ENCODE assay signal across 9 cellular contexts in genomic region chr22:20750461-20751184, GRCh38. TPM values are rescaled to one million over a fixed set of nuclear protein-coding genes. Genes with fewer than 3 reads are reported as not detected.
DNase-seq lines count a peak whose midpoint lies in the region; ATAC-seq, FAIRE-seq and TF ChIP-seq lines count a peak whose summit lies in the region.
"Had no signal": no experiment of that assay in that cellular context is flagged by ENCODE, and none has a peak within 500 bp of the region (broad histone marks: within the 10 kb centered on the region; RNA-seq: fewer than 3 reads in every experiment).

No MANE protein-coding gene starts in this region.

- intact Hi-C loops in heart left ventricle (cut with DNase I): no loop called here

- H3K4me3 ChIP-seq in NB4 (ENCODE audit: low read depth, low read length) (no peak overlapping the region), heart left ventricle (no peak overlapping the region), small intestine (ENCODE audit: low read depth in 1 of 2, low read length in 2 of 2) (no peak overlapping the region), Karpas-422 (ENCODE audit: low read length) (no peak overlapping the region)

- no peak overlapping the region for H2AFZ ChIP-seq in Karpas-422 (ENCODE audit: low read length)

- H3K9me3 ChIP-seq in heart left ventricle (no peaks in the 10 kb centered on the region), small intestine (ENCODE audit: control insufficient read depth, low read depth) (no peaks in the 10 kb centered on the region), Karpas-422 (ENCODE audit: low read length) (no peaks in the 10 kb centered on the region)

- TF ChIP-seq POLR2A in NB4 (IDR thresholded peaks at IDR 0.05; ENCODE audit: extremely low read depth, insufficient read length): no peak
- no peak for TF ChIP-seq POLR2A in heart left ventricle (IDR thresholded peaks at IDR 0.05)

- no peaks in the 10 kb centered on the region for H3K27me3 ChIP-seq in heart left ventricle
- H3K27me3 ChIP-seq in small intestine (ENCODE audit: control insufficient read depth in 2 of 2, insufficient read depth in 2 of 2, low read length in 2 of 2): no peaks in the 10 kb centered on the region
- H3K27me3 ChIP-seq in Karpas-422 (ENCODE audit: low read length): no peaks in the 10 kb centered on the region

- TF ChIP-seq CTCF in NB4 (IDR thresholded peaks at IDR 0.05; ENCODE audit: low read depth, low read length): no peak
- no peak for TF ChIP-seq CTCF in heart left ventricle (IDR thresholded peaks at IDR 0.05)

- H3K9ac ChIP-seq in Karpas-422 (ENCODE audit: low read length): no peak overlapping the region

- peak; percentile 47 to 56 for DNase-seq in activated CD4-positive, alpha-beta T cell treated with anti-CD3 and anti-CD28 coated beads, Interleukin-2, amount 50 U/mL, for 48 hours
- DNase-seq in activated CD4-positive, alpha-beta T cell treated with anti-CD3 and anti-CD28 coated beads for 1 hour: no peak
- DNase-seq in NB4 (ENCODE audit: low read depth) (peak; percentile 27), heart left ventricle (peak; percentile 50 to 80 (median 75)), small intestine (peak; percentile 25), Karpas-422 (no peak)
- DNase-seq in activated naive CD4-positive, alpha-beta T cell treated with anti-CD3 and anti-CD28 coated beads, Interleukin-2, amount 50 U/mL, for 16 hours: peak; percentile 24
- DNase-seq: DND-41 had no signal

- peaks cover 0 to 27% (median 9%) of the 10 kb centered on the region in 12 donors for H3K4me1 ChIP-seq in heart left ventricle
- no peaks in the 10 kb centered on the region for H3K4me1 ChIP-seq in small intestine (ENCODE audit: control insufficient read depth in 2 of 2, insufficient read depth in 1 of 2, low read depth in 1 of 2, low read length in 1 of 2)
- H3K4me1 ChIP-seq in Karpas-422 (ENCODE audit: low read length): no peaks in the 10 kb centered on the region; the same call in 1 of the 2 replicates

- no peak overlapping the region for H3K27ac ChIP-seq in heart left ventricle
- no peak overlapping the region for H3K27ac ChIP-seq in small intestine (ENCODE audit: low read depth in 1 of 2, low read length in 1 of 2)
- no peak overlapping the region for H3K27ac ChIP-seq in Karpas-422 (ENCODE audit: low read length)

- 57 to 73% (median 65%) methylated on average over 9 of the region's 9 CpGs for WGBS in heart left ventricle, 4 donors
- WGBS in small intestine, 3 donors: 64 to 71% (median 65%) methylated on average over 9 of the region's 9 CpGs

- H3K79me2 ChIP-seq in Karpas-422 (ENCODE audit: low read length): no peaks in the 10 kb centered on the region

- H3K4me2 ChIP-seq in Karpas-422 (ENCODE audit: low read depth, low read length, poor library complexity, severe bottlenecking): no peak overlapping the region

- H3K9me2 ChIP-seq in Karpas-422 (replicated peaks; ENCODE audit: insufficient read depth, low read length): no peaks in the 10 kb centered on the region

- no peak for FAIRE-seq in small intestine (lab: Jason Lieb, UNC)

- peaks cover 0 to 89% (median 71%) of the 10 kb centered on the region in 9 donors for H3K36me3 ChIP-seq in heart left ventricle
- peaks cover 2 to 16% of the 10 kb centered on the region in 2 donors for H3K36me3 ChIP-seq in small intestine (ENCODE audit: control insufficient read depth in 2 of 2, insufficient read depth in 2 of 2, low read length in 2 of 2)
- H3K36me3 ChIP-seq in Karpas-422 (ENCODE audit: insufficient read depth, low read length): peaks cover 4% of the 10 kb centered on the region; the same call in 1 of the 2 replicates

- ATAC-seq in heart left ventricle: peak in 3 of 4 donors; percentile 83 to 90 (median 87)
- ATAC-seq in HG03139 (IDR thresholded peaks at IDR 0.05; ENCODE audit: unreplicated experiment): no peak

- no peaks in the 10 kb centered on the region for H4K20me1 ChIP-seq in Karpas-422 (ENCODE audit: insufficient read depth, low read depth, low read length)

RNA-seq across cellular contexts. Expression of gene SERPIND1, which starts 23.3 kb away (rescaled TPM):
- under 1 TPM in 4 of 9 donors, not detected in 5; 0.09 to 0.44 (median 0.18) TPM for total RNA-seq in heart left ventricle
- polyA plus RNA-seq in heart left ventricle: under 1 TPM; 0.04 to 0.15 TPM
- under 1 TPM in 1 of 3 donors, not detected in 2; 0.04 TPM for polyA plus RNA-seq in small intestine
- not detected in 2 replicates for total RNA-seq in Karpas-422 (2014; rRNA removed; shearing (Covaris generic); ENCODE audit: low replicate concordance)

Comparison
In these comparisons a context has a peak if more than half of its experiments do, and no peak if none do; other contexts are left out.
1. DNase-seq: peak in activated CD4-positive, alpha-beta T cell treated with anti-CD3 and anti-CD28 coated beads, Interleukin-2, amount 50 U/mL, for 48 hours (2 of 2), NB4 (single experiment), activated naive CD4-positive, alpha-beta T cell treated with anti-CD3 and anti-CD28 coated beads, Interleukin-2, amount 50 U/mL, for 16 hours (single experiment), heart left ventricle (5 of 5) and small intestine (single experiment); none in activated CD4-positive, alpha-beta T cell treated with anti-CD3 and anti-CD28 coated beads for 1 hour (single experiment) and Karpas-422 (single experiment).